ENCODE assay signal across 20 cellular contexts in the genomic region with DNA sequence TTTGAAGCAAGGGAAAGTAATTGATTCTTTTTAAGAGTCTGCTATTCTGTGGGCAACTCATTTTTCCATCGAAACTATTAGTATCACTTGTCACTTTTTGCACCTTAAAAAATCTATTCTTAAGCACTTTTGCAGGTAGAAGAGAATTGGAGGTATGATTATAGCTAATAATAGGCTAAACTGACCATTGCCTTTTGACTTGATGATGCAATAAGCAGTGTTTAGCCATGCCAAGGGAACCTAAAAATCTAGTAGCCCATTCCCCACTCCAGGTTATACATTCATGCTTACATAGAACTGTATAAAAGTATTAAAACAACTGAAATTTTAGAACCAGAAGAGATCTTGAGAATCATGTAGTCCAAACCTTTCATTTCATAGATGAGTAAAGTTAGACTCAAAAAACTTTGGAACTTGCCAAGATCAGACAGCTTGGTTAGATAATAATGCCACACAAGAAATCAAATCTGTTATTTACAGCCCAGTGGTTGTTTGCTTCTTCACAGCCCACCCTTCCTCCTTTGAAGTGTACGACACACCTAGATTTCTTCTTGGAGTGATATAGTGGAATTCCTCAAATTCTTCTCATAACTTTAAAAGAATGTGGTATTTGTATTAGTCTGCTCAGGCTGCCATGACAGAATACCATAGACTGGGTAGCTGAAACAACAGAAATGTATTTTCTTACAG. TPM values are rescaled to one million over a fixed set of nuclear protein-coding genes. Genes with fewer than 3 reads are reported as not detected.
DNase-seq lines count a peak whose midpoint lies in the region; ATAC-seq and TF ChIP-seq lines count a peak whose summit lies in the region.
"Had no signal": no experiment of that assay in that cellular context is flagged by ENCODE, and none has a peak within 500 bp of the region (broad histone marks: within the 10 kb centered on the region; RNA-seq: fewer than 3 reads in every experiment).

No MANE protein-coding gene starts in this region.

- no peak overlapping the region for H3K9ac ChIP-seq in colonic mucosa (ENCODE audit: low read depth in 2 of 2, low read length in 2 of 2)

- CTCF ChIA-PET in RWPE1 (lab: Yijun Ruan, JAX) = interaction anchor here (0.7 to 1.8 kb wide), 2 partner anchors 118 to 395 kb away, joined by 7 to 8 read pairs; no protein-coding TSS in a partner anchor

- TF ChIP-seq CTCF in cardiac fibroblast (IDR thresholded peaks at IDR 0.05; ENCODE audit: low read depth, low read length) (no peak), mesothelial cell of epicardium (IDR thresholded peaks at IDR 0.05; ENCODE audit: unreplicated experiment) (no peak), colonic mucosa (IDR thresholded peaks at IDR 0.05) (no peak), RWPE1 (conservative IDR thresholded peaks at IDR 0.05; ENCODE audit: low read depth) (no peak)

- peaks cover 6% of the 10 kb centered on the region for H3K9me3 Mint-ChIP-seq in mesothelial cell of epicardium

- H3K27ac ChIP-seq in colonic mucosa (no peak overlapping the region), RWPE1 (no peak overlapping the region)

- H3K27ac Mint-ChIP-seq in mesothelial cell of epicardium = peak overlapping the region; percentile 86
- H3K27ac Mint-ChIP-seq: naive thymus-derived CD8-positive, alpha-beta T cell had no signal

- H3K27me3 Mint-ChIP-seq in mesothelial cell of epicardium (ENCODE audit: low read depth) = no peaks in the 10 kb centered on the region
- H3K27me3 Mint-ChIP-seq: naive thymus-derived CD8-positive, alpha-beta T cell had no signal

- no peaks in the 10 kb centered on the region for H3K4me1 ChIP-seq in colonic mucosa
- H3K4me1 ChIP-seq: BE2C had no signal

- POLR2A ChIA-PET in RWPE1 (lab: Yijun Ruan, JAX; ENCODE audit: low non-redundant PET) = no interaction called here

- no peaks in the 10 kb centered on the region for H3K27me3 ChIP-seq in colonic mucosa
- H3K27me3 ChIP-seq: BE2C had no signal

- H3K4me3 ChIP-seq in cardiac fibroblast (replicated peaks in 1 of 2; ENCODE audit: low read depth in 2 of 2, low read length in 2 of 2) (no peak overlapping the region), colonic mucosa (no peak overlapping the region)

- DNase-seq in EL (peak; percentile 62), NCI-H226 (peak; percentile 77), cardiac fibroblast (ENCODE audit: low read depth in 2 of 2) (peak; percentile 18 to 47), mesothelial cell of epicardium (ENCODE audit: low spot score in 2 of 2, unreplicated experiment in 2 of 2) (no peak), colonic mucosa (no peak), RWPE1 (ENCODE audit: low spot score) (no peak), NCI-H2196 (lab: John Stamatoyannopoulos, UW; ENCODE audit: unreplicated experiment) (no peak)
- DNase-seq: activated CD8-positive, alpha-beta memory T cell treated with anti-CD3 and anti-CD28 coated beads, Interleukin-2, amount 50 U/mL, for 48 hours; activated naive CD4-positive, alpha-beta T cell treated with Interleukin-2 at 50 U/mL for 16 hours; BE2C; effector CD8-positive, alpha-beta T cell; MM.1S; naive thymus-derived CD8-positive, alpha-beta T cell; NCI-H2029; NCI-H748 treated with DMSO at 0.1 percent for 48 hours; RPMI8226 had no signal

- H3K36me3 Mint-ChIP-seq in mesothelial cell of epicardium = peaks cover 21% of the 10 kb centered on the region

- no peaks in the 10 kb centered on the region for H3K9me3 ChIP-seq in colonic mucosa
- H3K9me3 ChIP-seq: BE2C had no signal

- no peaks in the 10 kb centered on the region for H3K36me3 ChIP-seq in colonic mucosa

- peaks cover 10% of the 10 kb centered on the region for H3K4me1 Mint-ChIP-seq in mesothelial cell of epicardium
- H3K4me1 Mint-ChIP-seq: naive thymus-derived CD8-positive, alpha-beta T cell had no signal

- H3K4me3 Mint-ChIP-seq in mesothelial cell of epicardium = no peak overlapping the region
- H3K4me3 Mint-ChIP-seq: naive thymus-derived CD8-positive, alpha-beta T cell had no signal

- no peak for ATAC-seq in GM21619 (IDR thresholded peaks at IDR 0.05; ENCODE audit: unreplicated experiment)
- ATAC-seq: naive thymus-derived CD8-positive, alpha-beta T cell had no signal

- intact Hi-C loops in colonic mucosa (cut with DNase I) = loop anchor here (5.0 kb wide), 1 partner anchor 120 kb away; no protein-coding TSS in a partner anchor

RNA-seq across cellular contexts. Expression of a gene that starts 21.7 kb away (rescaled TPM):
- total RNA-seq in mesothelial cell of epicardium (0.40 to 0.60 TPM (median 0.47 TPM) in 3 replicates), colonic mucosa (not detected)
- total RNA-seq: bronchial epithelial cell; lower leg skin; naive thymus-derived CD8-positive, alpha-beta T cell; posterior vena cava had no signal

Comparison
In these comparisons a context has a peak if more than half of its experiments do, and no peak if none do; other contexts are left out.
1. DNase-seq: peak in EL (single experiment), NCI-H226 (single experiment) and cardiac fibroblast (2 of 2); none in mesothelial cell of epicardium (0 of 2), colonic mucosa (single experiment), RWPE1 (single experiment) and NCI-H2196 (single experiment).